8 cellular contexts compared by ENCODE assay signal in genomic region chr10:61897671-61898434, GRCh38. TPM values are rescaled to one million over a fixed set of nuclear protein-coding genes. Genes with fewer than 3 reads are reported as not detected.
A peak's percentile ranks its signal among the peaks of the same experiment; 100 is the strongest.
DNase-seq lines count a peak whose midpoint lies in the region; ATAC-seq, FAIRE-seq and TF ChIP-seq lines count a peak whose summit lies in the region.

No MANE protein-coding gene starts in this region.

- peak overlapping the region; percentile 54 for H3K9ac ChIP-seq in keratinocyte (ENCODE audit: control insufficient read depth, extremely low read depth, insufficient read depth, low read length)

- peak; percentile 43 for TF ChIP-seq CTCF in bronchial epithelial cell (IDR thresholded peaks at IDR 0.05; ENCODE audit: insufficient read depth, low read length, severe bottlenecking)
- peak; percentile 21 to 44 (median 33) for TF ChIP-seq CTCF in keratinocyte (optimal IDR thresholded peaks at IDR 0.05 in 1 of 3, IDR thresholded peaks at IDR 0.05 in 1 of 3, conservative IDR thresholded peaks at IDR 0.05 in 1 of 3; ENCODE audit: extremely low read depth in 1 of 3, insufficient read depth in 2 of 3, low read length in 3 of 3)

- H3K27ac ChIP-seq in keratinocyte (ENCODE audit: control insufficient read depth, insufficient read depth, low read length) (peak overlapping the region; percentile 52), skin epidermis (peak overlapping the region in 17 of 21 experiments; percentile 22 to 98 (median 49))

- peak overlapping the region; percentile 72 for H2AFZ ChIP-seq in keratinocyte (ENCODE audit: control insufficient read depth, low read length)

- H3K4me3 ChIP-seq in bronchial epithelial cell (ENCODE audit: low read depth, low read length) (peak overlapping the region; percentile 26), keratinocyte (ENCODE audit: control insufficient read depth in 2 of 3, extremely low read depth in 1 of 3, insufficient read depth in 2 of 3, low read depth in 1 of 3, low read length in 3 of 3) (peak overlapping the region in 1 of 3 experiments; percentile 46), skin epidermis (peak overlapping the region; percentile 13 to 36 (median 24))

- no peaks in the 10 kb centered on the region for H3K36me3 ChIP-seq in bronchial epithelial cell (ENCODE audit: control insufficient read depth, insufficient read depth, low read length)
- H3K36me3 ChIP-seq in keratinocyte (ENCODE audit: control insufficient read depth in 2 of 2, extremely low read depth in 1 of 2, insufficient read depth in 2 of 2, low read length in 2 of 2): no peaks in the 10 kb centered on the region

- peaks cover 42% of the 10 kb centered on the region for H3K4me1 ChIP-seq in keratinocyte (ENCODE audit: control insufficient read depth, extremely low read depth, insufficient read depth, low read length)

- H3K79me2 ChIP-seq in keratinocyte (ENCODE audit: control insufficient read depth, insufficient read depth, low read length): peaks cover 6% of the 10 kb centered on the region

- DNase-seq in NCI-H1436 (lab: John Stamatoyannopoulos, UW) (peak; percentile 10), NCI-H1436 treated with DMSO at 0.1 percent for 48 hours (lab: John Stamatoyannopoulos, UW) (no peak), NOMO-1 treated with DMSO at 0.1 percent for 48 hours (lab: John Stamatoyannopoulos, UW; ENCODE audit: unreplicated experiment) (peak; percentile 36), bronchial epithelial cell (ENCODE audit: low read depth) (peak; percentile 42), keratinocyte (ENCODE audit: low read depth, low spot score) (no peak)

- H3K9me1 ChIP-seq in keratinocyte (ENCODE audit: control insufficient read depth, extremely low read depth, insufficient read depth, low read length): no peaks in the 10 kb centered on the region

- no peaks in the 10 kb centered on the region for H4K20me1 ChIP-seq in keratinocyte (ENCODE audit: control insufficient read depth, extremely low read depth, insufficient read depth, low read length)

- dilution Hi-C loops in keratinocyte (cut with MboI; ENCODE audit: extremely low pct_ligation_motif_present, low sequenced_read_pairs): no loop called here

- FAIRE-seq in bronchial epithelial cell (lab: Jason Lieb, UNC) (no peak), keratinocyte (lab: Jason Lieb, UNC) (peak; percentile 72)

- H3K9me3 ChIP-seq in keratinocyte (ENCODE audit: control insufficient read depth, low read depth, low read length): no peaks in the 10 kb centered on the region

- H3K4me2 ChIP-seq in keratinocyte (ENCODE audit: control insufficient read depth, extremely low read depth, insufficient read depth, low read depth, low read length): peak overlapping the region; percentile 67

- ATAC-seq in HG03159 (IDR thresholded peaks at IDR 0.05; ENCODE audit: unreplicated experiment) (no peak), HG03097 (IDR thresholded peaks at IDR 0.05; ENCODE audit: low FRiP score, unreplicated experiment) (no peak)

- no peaks in the 10 kb centered on the region for H3K27me3 ChIP-seq in bronchial epithelial cell (ENCODE audit: control insufficient read depth, insufficient read depth, low read length)
- H3K27me3 ChIP-seq in keratinocyte (ENCODE audit: control insufficient read depth, extremely low read depth, insufficient read depth, low read length): no peaks in the 10 kb centered on the region

RNA-seq across cellular contexts. Expression of gene ARID5B, which starts 3.6 kb away (rescaled TPM):
- 7.1 and 13.7 TPM in 2 replicates for total RNA-seq in bronchial epithelial cell
- 5.1 to 7.0 TPM (median 5.4 TPM) in 3 replicates for polyA plus RNA-seq in keratinocyte
- 21.8 TPM for polyA plus RNA-seq in keratinocyte (2011; ENCODE audit: low read depth)
- 2.6 and 3.8 TPM in 2 replicates for polyA plus RNA-seq in keratinocyte (2011; cell fraction: cytosol; rRNA removed)
- polyA plus RNA-seq in keratinocyte (2011; cell fraction: nucleus; rRNA removed): 10.2 TPM in 2 replicates
- 6.4 and 15.8 TPM in 2 replicates for polyA plus RNA-seq in keratinocyte (2012; ENCODE audit: low replicate concordance)
- polyA minus RNA-seq in keratinocyte: 15.2 to 37.1 TPM (median 28.8 TPM) in 3 replicates
- polyA minus RNA-seq in keratinocyte (2011; cell fraction: cytosol; rRNA and poly(A)+ RNA removed): 6.1 TPM
- 24.1 and 47.5 TPM in 2 replicates for polyA minus RNA-seq in keratinocyte (2011; cell fraction: nucleus; rRNA and poly(A)+ RNA removed)

Comparison
In these comparisons a context has a peak if more than half of its experiments do, and no peak if none do; other contexts are left out.
1. DNase-seq: peak in NCI-H1436 (single experiment), NOMO-1 treated with DMSO at 0.1 percent for 48 hours (single experiment) and bronchial epithelial cell (single experiment); none in NCI-H1436 treated with DMSO at 0.1 percent for 48 hours (single experiment) and keratinocyte (single experiment).